Comparison of ENCODE assay signal across 17 cellular contexts in genomic region chr19:13019330-13019729, GRCh38. TPM values are rescaled to one million over a fixed set of nuclear protein-coding genes. Genes with fewer than 3 reads are reported as not detected.
A peak's percentile ranks its signal among the peaks of the same experiment; 100 is the strongest.
DNase-seq lines count a peak whose midpoint lies in the region; ATAC-seq and TF ChIP-seq lines count a peak whose summit lies in the region.
"Had no signal": no experiment of that assay in that cellular context is flagged by ENCODE, and none has a peak within 500 bp of the region (broad histone marks: within the 10 kb centered on the region; RNA-seq: fewer than 3 reads in every experiment).

No MANE protein-coding gene starts in this region.

- H3K4me2 ChIP-seq in fibroblast of lung (ENCODE audit: extremely low read depth, insufficient read depth, low read length): peak overlapping the region; percentile 91

- H3K4me1 ChIP-seq in right atrium auricular region: peaks cover 0 to 84% of the 10 kb centered on the region in 2 donors
- peaks cover 32% of the 10 kb centered on the region for H3K4me1 ChIP-seq in fibroblast of lung (ENCODE audit: control insufficient read depth, extremely low read depth, insufficient read depth, low read length)
- H3K4me1 ChIP-seq in skeletal muscle tissue (ENCODE audit: control insufficient read depth in 3 of 3, insufficient read depth in 3 of 3, low read length in 3 of 3): peaks cover 73 to 77% (median 77%) of the 10 kb centered on the region in 3 donors

- H3K27me3 ChIP-seq in right atrium auricular region (no peaks in the 10 kb centered on the region), fibroblast of lung (ENCODE audit: control insufficient read depth, insufficient read depth, low read length) (no peaks in the 10 kb centered on the region), skeletal muscle tissue (ENCODE audit: control insufficient read depth in 3 of 3, insufficient read depth in 3 of 3, low read length in 3 of 3) (no peaks in the 10 kb centered on the region)

- peak overlapping the region; percentile 38 for H3K9ac ChIP-seq in fibroblast of lung (ENCODE audit: insufficient read depth, low read length)
- H3K9ac ChIP-seq in skeletal muscle tissue (ENCODE audit: low read depth in 1 of 3, low read length in 3 of 3): peak overlapping the region; percentile 65 to 87 (median 78)

- no peak overlapping the region for H2AFZ ChIP-seq in fibroblast of lung (ENCODE audit: low read length)

- H3K4me3 ChIP-seq in right atrium auricular region (no peak overlapping the region), fibroblast of lung (replicated peaks in 1 of 4; ENCODE audit: control extremely low read depth in 1 of 4, insufficient read depth in 1 of 4, low read depth in 3 of 4, low read length in 4 of 4) (peak overlapping the region in 1 of 4 experiments; percentile 53), skeletal muscle tissue (ENCODE audit: low read length in 3 of 3) (no peak overlapping the region)

- DNase-seq in right atrium auricular region (ENCODE audit: low spot score) (no peak), left ventricle myocardium superior (no peak), fibroblast of lung (ENCODE audit: low read depth in 2 of 2) (no peak), dedifferentiated amniotic fluid mesenchymal stem cell (ENCODE audit: extremely low spot score) (no peak), medulla oblongata (ENCODE audit: extremely low spot score) (no peak)
- DNase-seq in activated naive CD4-positive, alpha-beta T cell treated with anti-CD3 and anti-CD28 coated beads, Interleukin-2, amount 50 U/mL, for 16 hours: no peak
- DNase-seq in activated CD4-positive, alpha-beta T cell treated with anti-CD3 and anti-CD28 coated beads, Interleukin-2, amount 50 U/mL, for 1 hour: no peak
- DNase-seq: activated CD4-positive, alpha-beta T cell treated with anti-CD3 and anti-CD28 coated beads for 36 hours; activated naive CD8-positive, alpha-beta T cell treated with anti-CD3 and anti-CD28 coated beads, Interleukin-2, amount 50 U/mL, for 24 hours; dermis blood vessel endothelial cell; HCEC 1CT; Karpas-422; naive B cell; NCI-H69 had no signal

- intact Hi-C loops in left ventricle myocardium superior (cut with micrococcal nuclease): no loop called here

- peaks cover 82% of the 10 kb centered on the region for H3K79me2 ChIP-seq in fibroblast of lung (ENCODE audit: control insufficient read depth, insufficient read depth, low read length)

- ATAC-seq in left ventricle myocardium superior: no peak
- ATAC-seq: activated CD4-positive, alpha-beta T cell treated with anti-CD3 and anti-CD28 coated beads for 36 hours; activated naive CD8-positive, alpha-beta T cell treated with anti-CD3 and anti-CD28 coated beads, Interleukin-2, amount 50 U/mL, for 24 hours; stimulated activated memory B cell treated with anti-CD40 and anti-IgM and Interleukin-4, amounts not matched to agents 10 μg/mL and 1 μg/mL and 100 μg/mL, for 72 hours had no signal

- H3K36me3 ChIP-seq in right atrium auricular region: no peaks in the 10 kb centered on the region
- H3K36me3 ChIP-seq in fibroblast of lung (ENCODE audit: control insufficient read depth, insufficient read depth, low read length): no peaks in the 10 kb centered on the region
- no peaks in the 10 kb centered on the region for H3K36me3 ChIP-seq in skeletal muscle tissue (ENCODE audit: control insufficient read depth in 3 of 3, insufficient read depth in 3 of 3, low read length in 3 of 3)

- H3K9me3 ChIP-seq in right atrium auricular region (no peaks in the 10 kb centered on the region), fibroblast of lung (ENCODE audit: control insufficient read depth, insufficient read depth, low read depth, low read length) (no peaks in the 10 kb centered on the region), skeletal muscle tissue (ENCODE audit: control insufficient read depth in 3 of 3, low read length in 3 of 3) (no peaks in the 10 kb centered on the region)

- no peak for TF ChIP-seq CTCF in right atrium auricular region (IDR thresholded peaks at IDR 0.05)
- no peak for TF ChIP-seq CTCF in fibroblast of lung (conservative IDR thresholded peaks at IDR 0.05 in 1 of 2, IDR thresholded peaks at IDR 0.05 in 1 of 2; ENCODE audit: low read depth in 1 of 2, low read length in 2 of 2)

- no peaks in the 10 kb centered on the region for H4K20me1 ChIP-seq in fibroblast of lung (ENCODE audit: control insufficient read depth, extremely low read depth, insufficient read depth, low read length)

- peak overlapping the region; percentile 93 to 98 for H3K27ac ChIP-seq in right atrium auricular region
- H3K27ac ChIP-seq in fibroblast of lung (ENCODE audit: insufficient read depth, low read length): peak overlapping the region; percentile 86
- H3K27ac ChIP-seq in skeletal muscle tissue (ENCODE audit: low read depth, low read length): peak overlapping the region; percentile 100

RNA-seq across cellular contexts. Expression of gene NFIX, which starts 24.1 kb away (rescaled TPM):
- total RNA-seq in right atrium auricular region (10 to 100 TPM; 56.5 to 69.8 TPM), left ventricle myocardium superior (171 TPM), fibroblast of lung (55.2 and 74.8 TPM in 2 replicates), skeletal muscle tissue (49.1 TPM)
- 35.7 and 75.9 TPM in 2 replicates for polyA plus RNA-seq in fibroblast of lung
- 139 and 196 TPM in 2 replicates for polyA plus RNA-seq in fibroblast of lung (2012)
- polyA minus RNA-seq in fibroblast of lung (ENCODE audit: low replicate concordance): 272 and 385 TPM in 2 replicates

RNA-seq across cellular contexts. Expression of gene DAND5, which starts 50.0 kb away (rescaled TPM):
- 10 to 100 TPM in 1 of 2 donors, 1 to 10 TPM in 1; 2.9 to 10.7 TPM for total RNA-seq in right atrium auricular region
- total RNA-seq in left ventricle myocardium superior: 11.2 TPM
- not detected in 2 replicates for total RNA-seq in fibroblast of lung
- 0.03 TPM in 1 of 2 replicates, not detected in the other for polyA plus RNA-seq in fibroblast of lung
- not detected in 2 replicates for polyA plus RNA-seq in fibroblast of lung (2012)
- polyA minus RNA-seq in fibroblast of lung (ENCODE audit: low replicate concordance): not detected in 2 replicates
- not detected for total RNA-seq in skeletal muscle tissue
- total RNA-seq: RPMI7951 had no signal
